In the genomic region with DNA sequence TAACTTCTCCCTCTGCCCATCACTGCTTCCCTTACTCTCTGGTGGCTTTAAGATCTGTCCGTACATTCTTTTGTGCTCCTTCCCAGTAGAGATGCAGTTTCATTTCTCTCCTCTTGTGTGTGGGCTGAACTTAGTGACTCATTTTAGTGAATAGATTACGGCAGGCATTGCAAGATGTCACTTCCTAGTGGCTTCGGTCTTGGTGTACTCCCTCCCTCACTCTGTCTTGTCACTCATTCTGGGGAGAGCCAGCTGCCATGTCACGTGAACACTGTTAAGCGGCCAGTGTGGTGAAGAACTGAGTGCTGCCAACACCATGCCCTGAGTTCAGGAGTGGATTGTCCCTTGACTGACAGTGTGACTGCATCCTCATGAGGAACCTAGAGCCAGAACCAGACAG, we compare ENCODE assay signal across 13 cellular contexts.
A peak's percentile ranks its signal among the peaks of the same experiment; 100 is the strongest.
DNase-seq lines count a peak whose midpoint lies in the region; ATAC-seq, FAIRE-seq and TF ChIP-seq lines count a peak whose summit lies in the region.
"Had no signal": no experiment of that assay in that cellular context is flagged by ENCODE, and none has a peak within 500 bp of the region (broad histone marks: within the 10 kb centered on the region; RNA-seq: fewer than 3 reads in every experiment).

No MANE protein-coding gene starts in this region.

- FAIRE-seq in HepG2 (lab: Jason Lieb, UNC) = no peak
- FAIRE-seq in D721Med (lab: Jason Lieb, UNC) = no peak

- no peak overlapping the region for H3K27ac ChIP-seq in HepG2 (ENCODE audit: extremely low read length, insufficient read depth, low read length)

- WGBS in HepG2 (ENCODE audit: low lambda C conversion rate) = 7% methylated on average over 5 of the region's 5 CpGs

- H3K27me3 ChIP-seq in HepG2 (ENCODE audit: control insufficient read depth in 1 of 2, insufficient read depth in 2 of 2, low read length in 2 of 2) = no peaks in the 10 kb centered on the region
- H3K27me3 ChIP-seq: BLaER1 treated with 17β-estradiol and CSF1 and Interleukin-3, amounts not matched to agents 10 nM and 100 nM had no signal

- no peak overlapping the region for H3K9ac ChIP-seq in HepG2 (ENCODE audit: insufficient read depth, low read depth, low read length)

- intact Hi-C loops in HepG2 (cut with micrococcal nuclease; ENCODE audit: unreplicated experiment) = no loop called here

- no peak overlapping the region for H3K4me2 ChIP-seq in HepG2 (ENCODE audit: low read depth, low read length)

- 0 out of 2 replicates have a peak, but pooled peaks cover 8% of the 10 kb centered on the region for H3K9me3 ChIP-seq in HepG2 (ENCODE audit: low read length)

- peak; percentile 92 for ATAC-seq in HG03095 (IDR thresholded peaks at IDR 0.05; ENCODE audit: unreplicated experiment)
- ATAC-seq in HepG2 = peak; percentile 32; the same call in 1 of the 3 replicates
- ATAC-seq in GM19035 (IDR thresholded peaks at IDR 0.05; ENCODE audit: unreplicated experiment) = no peak

- no peak overlapping the region for H3K4me3 ChIP-seq in HepG2 (replicated peaks in 1 of 3; ENCODE audit: insufficient read depth in 1 of 3, low read depth in 2 of 3, low read length in 3 of 3)

- no peak for TF ChIP-seq RAD21 in HepG2 (CRISPR knock-in tag; IDR thresholded peaks at IDR 0.05)

- no peak for TF ChIP-seq POLR2A in HepG2 (IDR thresholded peaks at IDR 0.05; ENCODE audit: insufficient read depth in 1 of 2, low read depth in 2 of 2, low read length in 2 of 2)

- TF ChIP-seq EP300 in HepG2 (IDR thresholded peaks at IDR 0.05; ENCODE audit: low read depth in 2 of 2, low read length in 2 of 2) (no peak), HepG2 (CRISPR knock-in tag; IDR thresholded peaks at IDR 0.05; ENCODE audit: borderline replicate concordance) (no peak)

- POLR2A ChIA-PET in HepG2 (lab: Yijun Ruan, JAX) = no interaction called here

- no peaks in the 10 kb centered on the region for H3K79me2 ChIP-seq in HepG2 (ENCODE audit: insufficient read depth, low read length)

- no peaks in the 10 kb centered on the region for H3K36me3 ChIP-seq in HepG2 (replicated peaks in 1 of 2; ENCODE audit: control insufficient read depth in 1 of 2, insufficient read depth in 2 of 2, low read length in 2 of 2)

- no TSS peak for BruUV-seq in HepG2 (replicated peaks; lab: Mats Ljungman, UMichigan)

- DNase-seq in AG08395 (ENCODE audit: low spot score) (peak; percentile 11), RKO (ENCODE audit: low spot score) (peak; percentile 54), HepG2 (ENCODE audit: low spot score) (no peak), D721Med (ENCODE audit: insufficient read length, low spot score) (no peak), activated gamma-delta T cell (lab: John Stamatoyannopoulos, UW) (no peak)
- DNase-seq in activated CD8-positive, alpha-beta memory T cell treated with anti-CD3 and anti-CD28 coated beads, Interleukin-2, amount 50 U/mL, for 48 hours = no peak
- DNase-seq: activated CD4-positive, alpha-beta T cell treated with anti-CD3 and anti-CD28 coated beads for 4 hours; NCI-H2107; Right ventricle myocardium superior; stimulated activated naive CD4-positive, alpha-beta T cell had no signal

- no peaks in the 10 kb centered on the region for H3K4me1 ChIP-seq in HepG2 (ENCODE audit: insufficient read depth, low read length)

- CTCF ChIA-PET in HepG2 (lab: Yijun Ruan, JAX; ENCODE audit: low intra/inter-chr PET ratio, low total read pairs) = no interaction called here

- in situ Hi-C loops in HepG2 (cut with HindIII; ENCODE audit: extremely low pct_ligation_motif_present, low pct_unique_long_range_greater_than_20kb) = no loop called here

- no peaks in the 10 kb centered on the region for H4K20me1 ChIP-seq in HepG2 (ENCODE audit: insufficient read depth, low read length)
- H4K20me1 ChIP-seq: BLaER1 treated with 17β-estradiol and CSF1 and Interleukin-3, amounts not matched to agents 10 nM and 100 nM had no signal

- no peak overlapping the region for H2AFZ ChIP-seq in HepG2 (ENCODE audit: low read length)

- TF ChIP-seq CTCF in HepG2 (CRISPR knock-in tag; IDR thresholded peaks at IDR 0.05) (no peak), D721Med (IDR thresholded peaks at IDR 0.05; ENCODE audit: insufficient read depth, missing control alignments) (no peak)

TF ChIP-seq in HepG2, 621 proteins besides CTCF, POLR2A, EP300 and RAD21:
- TF ChIP-seq SMAD1 (CRISPR knock-in tag; IDR thresholded peaks at IDR 0.05; ENCODE audit: borderline replicate concordance, low read depth) = no peak

Comparison
In these comparisons a context has a peak if more than half of its experiments do, and no peak if none do; other contexts are left out.
1. DNase-seq: peak in AG08395 (single experiment) and RKO (single experiment); none in HepG2 (single experiment), D721Med (single experiment), activated CD8-positive, alpha-beta memory T cell treated with anti-CD3 and anti-CD28 coated beads, Interleukin-2, amount 50 U/mL, for 48 hours (single experiment) and activated gamma-delta T cell (single experiment).